20 cellular contexts compared by ENCODE assay signal in genomic region chr17:6350806-6351205, GRCh38.
"Had no signal": no experiment of that assay in that cellular context is flagged by ENCODE, and none has a peak within 500 bp of the region (broad histone marks: within the 10 kb centered on the region; RNA-seq: fewer than 3 reads in every experiment).

No MANE protein-coding gene starts in this region.

- H3K36me3 Mint-ChIP-seq: immature natural killer cell had no signal

- H3K4me3 Mint-ChIP-seq: dendritic cell treated with granulocyte-macrophage colony-stimulating factor and Interleukin-4, amounts not matched to agents 40 ng/mL and 50 ng/mL, for 4 days; immature natural killer cell had no signal

- H3K4me1 Mint-ChIP-seq: immature natural killer cell had no signal

- H3K36me3 ChIP-seq: colonic mucosa, gastroesophageal sphincter, heart left ventricle, left lung, lower lobe of right lung had no signal

- H3K4me3 ChIP-seq: colonic mucosa, gastroesophageal sphincter, heart left ventricle, hepatocyte, left lung, lower lobe of right lung had no signal

- DNase-seq: colonic mucosa; cortex of kidney; effector CD4-positive, alpha-beta T cell; effector memory CD4-positive, alpha-beta T cell; erythroblast; foreskin keratinocyte; heart left ventricle; hypothalamus; immature natural killer cell; left cardiac atrium; left lung; left ventricle myocardium superior; lower lobe of right lung; mesenchymal stem cell; midbrain had no signal

- H3K27ac Mint-ChIP-seq: dendritic cell treated with granulocyte-macrophage colony-stimulating factor and Interleukin-4, amounts not matched to agents 40 ng/mL and 50 ng/mL, for 4 days; immature natural killer cell had no signal

- H3K27me3 ChIP-seq: colonic mucosa, foreskin keratinocyte, heart left ventricle, hepatocyte had no signal

- H3K27ac ChIP-seq: colonic mucosa, epithelial cell of prostate, foreskin keratinocyte, gastroesophageal sphincter, heart left ventricle, hepatocyte, left lung, lower lobe of right lung had no signal

- H3K4me1 ChIP-seq: colonic mucosa, foreskin keratinocyte, gastroesophageal sphincter, heart left ventricle, left lung, lower lobe of right lung had no signal

- H3K9me3 Mint-ChIP-seq: dendritic cell treated with granulocyte-macrophage colony-stimulating factor and Interleukin-4, amounts not matched to agents 40 ng/mL and 50 ng/mL, for 4 days; immature natural killer cell had no signal

- ATAC-seq: esophagus mucosa, foreskin keratinocyte, gastroesophageal sphincter, heart left ventricle, left cardiac atrium, left lung, left ventricle myocardium superior, lower lobe of right lung had no signal

- H3K9me3 ChIP-seq: colonic mucosa, heart left ventricle, left lung, lower lobe of right lung had no signal
